In the genomic region with DNA sequence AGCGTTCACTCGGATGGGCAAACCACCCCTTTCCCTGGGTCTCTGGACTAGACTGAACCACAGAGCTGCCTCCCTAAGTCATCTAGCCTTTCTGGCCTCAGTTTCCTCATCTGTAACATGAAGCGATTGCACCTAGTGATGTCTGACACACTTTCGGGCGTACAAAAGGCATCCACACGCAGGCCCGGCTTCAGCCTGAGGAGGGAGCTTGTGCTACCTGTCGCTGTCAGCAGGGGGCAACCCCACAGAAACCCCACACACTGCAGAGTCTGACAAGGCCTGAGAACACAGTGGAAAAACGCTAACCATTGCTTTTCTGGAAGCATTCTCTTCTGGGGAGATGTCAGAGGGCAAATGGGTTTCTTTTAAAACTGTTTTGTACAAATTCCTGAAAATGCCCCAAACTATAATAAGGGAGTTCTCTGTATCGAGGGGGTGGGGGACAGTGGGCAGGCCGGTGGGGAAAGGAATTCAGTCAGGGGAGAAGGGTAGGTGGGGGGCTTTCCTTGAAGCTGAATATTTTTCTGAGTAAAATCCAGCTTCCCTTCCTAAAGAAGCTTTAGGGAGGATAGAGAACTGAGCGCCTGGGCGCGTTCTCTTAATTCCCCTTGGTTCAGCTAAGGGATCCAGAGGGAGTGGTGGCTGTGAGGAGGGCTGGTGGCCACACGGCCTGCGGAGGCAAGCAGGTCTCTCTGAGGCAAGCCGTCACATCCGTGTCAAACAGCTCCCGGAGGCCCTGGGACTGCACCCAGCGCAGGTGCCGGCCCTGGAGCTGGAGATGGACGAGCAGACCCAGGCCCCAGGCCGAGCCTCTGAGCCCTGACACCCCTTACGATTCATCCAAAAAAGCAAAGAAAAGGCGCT, we compare ENCODE assay signal across 9 cellular contexts. TPM values are rescaled to one million over a fixed set of nuclear protein-coding genes. Genes with fewer than 3 reads are reported as not detected.
DNase-seq lines count a peak whose midpoint lies in the region; ATAC-seq, FAIRE-seq and TF ChIP-seq lines count a peak whose summit lies in the region.
"Had no signal": no experiment of that assay in that cellular context is flagged by ENCODE, and none has a peak within 500 bp of the region (broad histone marks: within the 10 kb centered on the region; RNA-seq: fewer than 3 reads in every experiment).

No MANE protein-coding gene starts in this region.

- no peak overlapping the region for H4K91ac ChIP-seq in IMR-90 (ENCODE audit: insufficient read depth, low read depth, low read length)

- FAIRE-seq in astrocyte (lab: Jason Lieb, UNC): no peak
- FAIRE-seq: colon had no signal

- CTCF ChIA-PET in IMR-90 (lab: Yijun Ruan, JAX): interaction anchor here (0.6 to 2.1 kb wide), 5 partner anchors 13 to 663 kb away, joined by 3 to 7 read pairs (median 4); no protein-coding TSS in a partner anchor

- no peak overlapping the region for H4K5ac ChIP-seq in IMR-90 (ENCODE audit: low read depth, low read length)

- POLR2A ChIA-PET in IMR-90 (lab: Charles Lee; ENCODE audit: unreplicated experiment): no interaction called here

- TF ChIP-seq CTCF in IMR-90 (conservative IDR thresholded peaks at IDR 0.05; ENCODE audit: low read depth, low read length) (peak; percentile 70), astrocyte (IDR thresholded peaks at IDR 0.05; ENCODE audit: insufficient read depth, low read depth, low read length) (peak; percentile 78)

- no peak overlapping the region for H3K4ac ChIP-seq in IMR-90 (ENCODE audit: low read depth, low read length)

- H3K36me3 ChIP-seq in IMR-90 (ENCODE audit: control insufficient read depth, insufficient read depth, low read length) (no peaks in the 10 kb centered on the region), astrocyte (ENCODE audit: insufficient read depth, low read length) (no peaks in the 10 kb centered on the region)

- H3K4me1 ChIP-seq in IMR-90 (ENCODE audit: control insufficient read depth, insufficient read depth, low read length): peaks cover 3% of the 10 kb centered on the region; the same call in 1 of the 2 replicates
- no peaks in the 10 kb centered on the region for H3K4me1 ChIP-seq in astrocyte (ENCODE audit: insufficient read depth, low read length)

- H2BK20ac ChIP-seq in IMR-90 (ENCODE audit: low read depth, low read length): no peak overlapping the region

- no peak overlapping the region for H3K27ac Mint-ChIP-seq in astrocyte (ENCODE audit: unreplicated experiment)

- in situ Hi-C loops in IMR-90 (cut with MboI; ENCODE audit: low sequenced_read_pairs): no loop called here

- no peak overlapping the region for H2AK9ac ChIP-seq in IMR-90 (replicated peaks; ENCODE audit: low read depth, low read length, poor library complexity)

- H4K20me1 ChIP-seq in IMR-90 (ENCODE audit: insufficient read depth, low read length) (no peaks in the 10 kb centered on the region), astrocyte (ENCODE audit: insufficient read depth, low read length) (no peaks in the 10 kb centered on the region)

- no peak for TF ChIP-seq POLR2A in IMR-90 (IDR thresholded peaks at IDR 0.05; ENCODE audit: low read depth, low read length)

- H2BK120ac ChIP-seq in IMR-90 (ENCODE audit: low read depth, low read length): no peak overlapping the region

- H3K4me3 ChIP-seq in IMR-90 (ENCODE audit: insufficient read depth, low read depth, low read length): no peak overlapping the region
- H3K4me3 ChIP-seq in astrocyte (ENCODE audit: insufficient read depth, low read depth, low read length): no peak overlapping the region

- H3K9ac ChIP-seq in IMR-90 (ENCODE audit: low read depth, low read length) (no peak overlapping the region), astrocyte (ENCODE audit: low read length) (no peak overlapping the region)

- DNase-seq in ELF-1 (ENCODE audit: low read depth, low spot score): peak; percentile 87
- peak; percentile 54 for DNase-seq in IMR-90
- DNase-seq in T follicular helper cell (ENCODE audit: low read depth): peak; percentile 12
- peak; percentile 18 for DNase-seq in astrocyte (ENCODE audit: low read depth)
- DNase-seq in iPS DF 4.7 (ENCODE audit: extremely low read depth, low spot score): peak; percentile 30
- peak; percentile 23 to 43 for DNase-seq in stimulated activated CD4-positive, alpha-beta T cell treated with anti-CD3 and anti-CD28 coated beads, Interleukin-1b, Interleukin-23, amount 100 ng/mL, for 4 hours (ENCODE audit: low read depth in 2 of 2)
- no peak for DNase-seq in NCI-H1930 (lab: John Stamatoyannopoulos, UW)

- H3K4me1 Mint-ChIP-seq in astrocyte (ENCODE audit: low read depth, unreplicated experiment): no peaks in the 10 kb centered on the region

- H3K79me2 ChIP-seq in astrocyte (ENCODE audit: insufficient read depth, low read length): no peaks in the 10 kb centered on the region

- H3K27me3 ChIP-seq in IMR-90 (ENCODE audit: control insufficient read depth, insufficient read depth, low read length) (peaks cover 13% of the 10 kb centered on the region), astrocyte (ENCODE audit: insufficient read depth, low read length) (peaks cover 5% of the 10 kb centered on the region)

- 76% methylated on average over 13 of the region's 25 CpGs; no CpG with 5 or more reads in 1 of the 2 experiments for WGBS in IMR-90 (ENCODE audit: extremely low coverage in 2 of 2, insufficient read length in 1 of 2), 2 experiments

- intact Hi-C loops in IMR-90 (cut with micrococcal nuclease): loop anchor here (1.0 kb wide), 1 partner anchor 378 kb away; no protein-coding TSS in a partner anchor

- peak overlapping the region; percentile 44; the same call in 1 of the 2 replicates for H2AK5ac ChIP-seq in IMR-90 (ENCODE audit: low read depth, low read length)

- H3K56ac ChIP-seq in IMR-90 (ENCODE audit: extremely low read depth, insufficient read depth, low read length): no peak overlapping the region

- peaks cover 4% of the 10 kb centered on the region for H3K27me3 Mint-ChIP-seq in astrocyte (ENCODE audit: low read depth, unreplicated experiment)

- no peaks in the 10 kb centered on the region for H3K9me3 Mint-ChIP-seq in astrocyte (ENCODE audit: unreplicated experiment)

- dilution Hi-C loops in IMR-90 (cut with HindIII; ENCODE audit: low sequenced_read_pairs, unreplicated experiment): no loop called here

- H3K27ac ChIP-seq in IMR-90 (ENCODE audit: insufficient read depth, low read length) (no peak overlapping the region), astrocyte (ENCODE audit: low read depth, low read length) (no peak overlapping the region)

- H2BK5ac ChIP-seq in IMR-90 (ENCODE audit: low read depth, low read length, poor library complexity, severe bottlenecking): no peak overlapping the region

- H2AFZ ChIP-seq in IMR-90 (replicated peaks; ENCODE audit: low read length, poor library complexity): peak overlapping the region; percentile 44
- H2AFZ ChIP-seq in astrocyte (ENCODE audit: low read depth, low read length): no peak overlapping the region

- H2BK15ac ChIP-seq in IMR-90 (ENCODE audit: low read depth, low read length): no peak overlapping the region

- BruUV-seq in IMR-90 (replicated peaks; lab: Mats Ljungman, UMichigan): no TSS peak

- H3K23ac ChIP-seq in IMR-90 (ENCODE audit: low read depth, low read length): no peak overlapping the region

- no peaks in the 10 kb centered on the region for H3K79me1 ChIP-seq in IMR-90 (ENCODE audit: low read depth in 1 of 2, low read length in 2 of 2)

- peak; percentile 65 for TF ChIP-seq RAD21 in IMR-90 (IDR thresholded peaks at IDR 0.05; ENCODE audit: low read length)

- H4K8ac ChIP-seq in IMR-90 (ENCODE audit: low read depth in 2 of 2, low read length in 2 of 2): no peak overlapping the region

- peak; percentile 53 for ATAC-seq in GM21447 (IDR thresholded peaks at IDR 0.05; ENCODE audit: unreplicated experiment)
- ATAC-seq in IMR-90 (ENCODE audit: low read depth): peak; percentile 97

- H3K36me3 Mint-ChIP-seq in astrocyte (ENCODE audit: low read depth, unreplicated experiment): no peaks in the 10 kb centered on the region

- H3K9me3 ChIP-seq in IMR-90 (ENCODE audit: control insufficient read depth, insufficient read depth, low read length) (no peaks in the 10 kb centered on the region), astrocyte (ENCODE audit: insufficient read depth, low read depth, low read length) (no peaks in the 10 kb centered on the region)

- H3K14ac ChIP-seq in IMR-90 (replicated peaks; ENCODE audit: low read depth, low read length): no peak overlapping the region

- H3K4me3 Mint-ChIP-seq in astrocyte (ENCODE audit: unreplicated experiment): no peak overlapping the region

- H3K9me1 ChIP-seq in IMR-90 (ENCODE audit: insufficient read depth, low read length): peaks cover 4% of the 10 kb centered on the region

- H3K18ac ChIP-seq in IMR-90 (ENCODE audit: low read depth, low read length): no peak overlapping the region

- H3K4me2 ChIP-seq in IMR-90 (ENCODE audit: low read depth, low read length): no peak overlapping the region
- H3K4me2 ChIP-seq in astrocyte (ENCODE audit: low read length): no peak overlapping the region

TF ChIP-seq in IMR-90, 13 proteins besides CTCF, POLR2A, EP300 and RAD21:
- TF ChIP-seq SMC3 (IDR thresholded peaks at IDR 0.05; ENCODE audit: low read depth, low read length): peak; percentile 76
- no peak for TF ChIP-seq CEBPB (IDR thresholded peaks at IDR 0.05; ENCODE audit: low read depth, low read length)

RNA-seq across cellular contexts. Expression of a gene that starts 0.6 kb away (rescaled TPM):
- not detected in 2 replicates for total RNA-seq in IMR-90 (2012; rRNA removed)
- not detected in 2 replicates for polyA plus RNA-seq in IMR-90 (2012; rRNA removed)
- polyA plus RNA-seq in IMR-90 (2012; cell fraction: cytosol; rRNA removed): not detected in 2 replicates
- polyA plus RNA-seq in IMR-90 (2012; cell fraction: nucleus; rRNA removed; ENCODE audit: low replicate concordance): not detected in 2 replicates
- total RNA-seq in astrocyte: not detected in 2 replicates

Comparison
In these comparisons a context has a peak if more than half of its experiments do, and no peak if none do; other contexts are left out.
1. DNase-seq: peak in ELF-1 (single experiment), IMR-90 (single experiment), T follicular helper cell (single experiment), astrocyte (single experiment), iPS DF 4.7 (single experiment) and stimulated activated CD4-positive, alpha-beta T cell treated with anti-CD3 and anti-CD28 coated beads, Interleukin-1b, Interleukin-23, amount 100 ng/mL, for 4 hours (2 of 2); none in NCI-H1930 (0 of 2).